ENCODE assay signal across 4 cellular contexts in genomic region chr6:110207652-110208051, GRCh38.
TF ChIP-seq lines count a peak whose summit lies in the region.

No MANE protein-coding gene starts in this region.

TF ChIP-seq in SK-N-SH, 30 proteins besides CTCF, POLR2A, EP300 and RAD21:
- TF ChIP-seq MXI1 (IDR thresholded peaks at IDR 0.05; ENCODE audit: low read depth, low read length) = no peak
- peak; percentile 67 for TF ChIP-seq NFIC (IDR thresholded peaks at IDR 0.05; ENCODE audit: borderline replicate concordance)
TF ChIP-seq in SK-N-SH: peak in this region for 1.

TF ChIP-seq in SK-N-SH treated with all-trans-retinoic acid at 6 μM for 48 hours, 23 proteins besides CTCF, POLR2A, EP300 and RAD21:
- TF ChIP-seq GLIS3 (CRISPR knock-in tag; IDR thresholded peaks at IDR 0.05) = no peak
- no peak for TF ChIP-seq ZNF565 (CRISPR knock-in tag; conservative IDR thresholded peaks at IDR 0.05; ENCODE audit: low read depth)
- TF ChIP-seq ARNTL (CRISPR knock-in tag; IDR thresholded peaks at IDR 0.05; ENCODE audit: borderline replicate concordance, low read depth) = no peak
- no peak for TF ChIP-seq PPARA (CRISPR knock-in tag; IDR thresholded peaks at IDR 0.05; ENCODE audit: borderline replicate concordance)
- no peak for TF ChIP-seq ZC3H10 (CRISPR knock-in tag; IDR thresholded peaks at IDR 0.05)
TF ChIP-seq in SK-N-SH treated with all-trans-retinoic acid at 6 μM for 48 hours: peak in this region for 0.

TF ChIP-seq in HEK293, 187 proteins besides CTCF, POLR2A, EP300 and RAD21:
- TF ChIP-seq KLF10 (tag by site-specific recombination; IDR thresholded peaks at IDR 0.05) (0 out of 2 replicates have a peak, but pooled peaks have one; percentile 25), REST (tag by site-specific recombination; IDR thresholded peaks at IDR 0.05) (no peak), ZNF350 (tag by site-specific recombination; IDR thresholded peaks at IDR 0.05) (peak; percentile 71), ZNF677 (tag by site-specific recombination; IDR thresholded peaks at IDR 0.05) (peak; percentile 33; the same call in 1 of the 2 replicates), ZNF37A (tag by site-specific recombination; IDR thresholded peaks at IDR 0.05) (0 out of 2 replicates have a peak, but pooled peaks have one; percentile 63), ZNF423 (tag by site-specific recombination; IDR thresholded peaks at IDR 0.05) (no peak), ZNF549 (tag by site-specific recombination; IDR thresholded peaks at IDR 0.05) (0 out of 2 replicates have a peak, but pooled peaks have one; percentile 19), ZNF830 (tag by site-specific recombination; IDR thresholded peaks at IDR 0.05; ENCODE audit: low read depth) (peak; percentile 61; the same call in 1 of the 2 replicates), ZNF529 (tag by site-specific recombination; IDR thresholded peaks at IDR 0.05; ENCODE audit: insufficient replicate concordance) (peak; percentile 9), ZNF660 (tag by site-specific recombination; IDR thresholded peaks at IDR 0.05) (0 out of 2 replicates have a peak, but pooled peaks have one; percentile 27)

TF ChIP-seq in GM12878, 131 proteins besides CTCF, POLR2A, EP300 and RAD21:
- TF ChIP-seq WRNIP1 (IDR thresholded peaks at IDR 0.05; ENCODE audit: borderline replicate concordance, low read depth, low read length) (no peak), SMAD1 (IDR thresholded peaks at IDR 0.05; ENCODE audit: low read depth, partially characterized antibody) (peak; percentile 58)
